In genomic region chr6:150940951-150941350, GRCh38 we compare ENCODE assay signal across 1 cellular context.
TF ChIP-seq lines count a peak whose summit lies in the region.

No MANE protein-coding gene starts in this region.

TF ChIP-seq in WTC11, 78 proteins besides CTCF, POLR2A, EP300 and RAD21 (continued from another document):
- TF ChIP-seq ZNF532 (CRISPR knock-in tag; IDR thresholded peaks at IDR 0.05; ENCODE audit: borderline replicate concordance) = no peak
- TF ChIP-seq ZNF219 (CRISPR knock-in tag; IDR thresholded peaks at IDR 0.05; ENCODE audit: borderline replicate concordance) = no peak
- no peak for TF ChIP-seq FOXJ3 (CRISPR knock-in tag; IDR thresholded peaks at IDR 0.05; ENCODE audit: borderline replicate concordance)
- no peak for TF ChIP-seq PREB (CRISPR knock-in tag; IDR thresholded peaks at IDR 0.05; ENCODE audit: borderline replicate concordance)
- TF ChIP-seq JUN (CRISPR knock-in tag; IDR thresholded peaks at IDR 0.05) = no peak
- no peak for TF ChIP-seq SP1 (CRISPR knock-in tag; conservative IDR thresholded peaks at IDR 0.05)
- TF ChIP-seq PRRX2 (CRISPR knock-in tag; IDR thresholded peaks at IDR 0.05) = no peak
